3 cellular contexts compared by ENCODE assay signal in genomic region chr7:45252248-45252647, GRCh38.
"Had no signal": no experiment of that assay in that cellular context is flagged by ENCODE, and none has a peak within 500 bp of the region (broad histone marks: within the 10 kb centered on the region; RNA-seq: fewer than 3 reads in every experiment).

No MANE protein-coding gene starts in this region.

- H3K4me3 ChIP-seq: GM12878 had no signal

- DNase-seq: GDM1, GF-D8 had no signal

- ATAC-seq: GM12878 had no signal
